In the genomic region with DNA sequence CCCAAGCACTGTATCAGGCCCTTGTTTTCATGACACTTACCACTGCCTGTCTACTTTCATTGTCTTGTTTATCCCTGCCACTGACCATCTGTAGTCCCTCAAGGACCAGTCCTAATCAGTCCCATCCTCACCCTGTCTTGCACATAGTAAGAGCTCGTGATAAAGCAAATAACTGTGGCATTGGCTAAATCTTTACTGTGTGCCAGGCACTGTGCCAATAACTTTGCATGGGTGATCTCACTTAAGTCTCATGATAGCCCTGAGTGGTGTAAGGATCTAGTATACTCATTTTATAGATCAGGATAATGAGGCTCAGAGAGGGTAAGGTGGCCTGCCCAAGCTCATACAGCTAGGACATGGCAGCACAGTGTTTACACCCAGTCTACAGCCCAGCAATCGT, we compare ENCODE assay signal across 24 cellular contexts. TPM values are rescaled to one million over a fixed set of nuclear protein-coding genes. Genes with fewer than 3 reads are reported as not detected.
DNase-seq lines count a peak whose midpoint lies in the region; ATAC-seq and TF ChIP-seq lines count a peak whose summit lies in the region.
"Had no signal": no experiment of that assay in that cellular context is flagged by ENCODE, and none has a peak within 500 bp of the region (broad histone marks: within the 10 kb centered on the region; RNA-seq: fewer than 3 reads in every experiment).

No MANE protein-coding gene starts in this region.

- no peak for TF ChIP-seq CTCF in RWPE2 (IDR thresholded peaks at IDR 0.05; ENCODE audit: poor library complexity, severe bottlenecking)
- TF ChIP-seq CTCF in vagina (IDR thresholded peaks at IDR 0.05), result no peak

- H3K27me3 ChIP-seq in RWPE2 (ENCODE audit: insufficient read depth, poor library complexity, severe bottlenecking) (no peaks in the 10 kb centered on the region), vagina (no peaks in the 10 kb centered on the region)
- H3K27me3 ChIP-seq: hepatocyte had no signal

- DNase-seq in RWPE2 (ENCODE audit: low spot score) (no peak), dedifferentiated amniotic fluid mesenchymal stem cell (ENCODE audit: extremely low spot score) (peak; percentile 38), glomerular visceral epithelial cell (ENCODE audit: extremely low spot score) (peak; percentile 15), vagina (ENCODE audit: extremely low spot score in 2 of 2) (no peak), RKO (ENCODE audit: low spot score) (no peak), UCSD-AML1 (lab: John Stamatoyannopoulos, UW; ENCODE audit: unreplicated experiment) (no peak)
- DNase-seq: activated CD4-positive, alpha-beta T cell treated with anti-CD3 and anti-CD28 coated beads, Interleukin-2, amount 10 ng/mL, durations not matched to agents 24 days and 14 days; activated T-cell treated with anti-CD3 and anti-CD28 coated beads, Interleukin-2, amount 50 U/mL, for 72 hours; CD4-positive, alpha-beta T cell; esophagus squamous epithelium; immature natural killer cell; left ventricle myocardium superior; midbrain; NCI-H1105 treated with DMSO at 0.1 percent for 48 hours; NCI-H2081; right lobe of liver; T-cell had no signal

- intact Hi-C loops in vagina (cut with DNase I), result no loop called here

- H3K27ac ChIP-seq in RWPE2 (ENCODE audit: poor library complexity, severe bottlenecking) (no peak overlapping the region), vagina (peak overlapping the region; percentile 90)
- H3K27ac ChIP-seq: esophagus squamous epithelium, hepatocyte, parathyroid adenoma, right lobe of liver had no signal

- H3K36me3 ChIP-seq in RWPE2 (ENCODE audit: low read depth) (no peaks in the 10 kb centered on the region), vagina (no peaks in the 10 kb centered on the region)
- H3K36me3 ChIP-seq: esophagus squamous epithelium, right lobe of liver had no signal

- ATAC-seq in RWPE2 (ENCODE audit: low read depth) (0 out of 3 replicates have a peak, but pooled peaks have one; percentile 15), HG03460 (IDR thresholded peaks at IDR 0.05; ENCODE audit: unreplicated experiment) (no peak)
- ATAC-seq: activated T-cell treated with anti-CD3 and anti-CD28 coated beads, Interleukin-2, amount 50 U/mL, for 72 hours; HepG2; left ventricle myocardium superior; natural killer cell treated with Interleukin-12 subunit alpha and Interleukin-12 subunit beta and Interleukin-15 and Interleukin-18, amount 100 ng/mL, for 72 hours; right lobe of liver; T-cell had no signal

- H3K4me3 ChIP-seq in RWPE2 (ENCODE audit: severe bottlenecking) (no peak overlapping the region), vagina (no peak overlapping the region)
- H3K4me3 ChIP-seq: esophagus squamous epithelium, hepatocyte, right lobe of liver had no signal

- H3K9me3 ChIP-seq in RWPE2 (ENCODE audit: severe bottlenecking) (no peaks in the 10 kb centered on the region), vagina (no peaks in the 10 kb centered on the region)
- H3K9me3 ChIP-seq: esophagus squamous epithelium, right lobe of liver had no signal

- H3K4me1 ChIP-seq in RWPE2 (ENCODE audit: insufficient read depth, poor library complexity, severe bottlenecking), result no peaks in the 10 kb centered on the region
- peaks cover 22% of the 10 kb centered on the region for H3K4me1 ChIP-seq in vagina
- H3K4me1 ChIP-seq: parathyroid adenoma, right lobe of liver had no signal

- TF ChIP-seq POLR2A in vagina (IDR thresholded peaks at IDR 0.05), result no peak

RNA-seq across cellular contexts. Expression of a gene that starts 5.6 kb away (rescaled TPM):
- total RNA-seq in vagina, result not detected
- total RNA-seq: activated CD4-positive, alpha-beta T cell treated with anti-CD3 and anti-CD28 coated beads, Interleukin-2, amount 10 ng/mL, durations not matched to agents 24 days and 14 days; activated T-cell treated with anti-CD3 and anti-CD28 coated beads, Interleukin-2, amount 50 U/mL, for 72 hours; CD4-positive, alpha-beta T cell; esophagus squamous epithelium; HepG2; left ventricle myocardium superior; natural killer cell treated with Interleukin-12 subunit alpha and Interleukin-12 subunit beta and Interleukin-15 and Interleukin-18, amount 100 ng/mL, for 72 hours; right lobe of liver had no signal

RNA-seq across cellular contexts. Expression of a gene that starts 16.5 kb away (rescaled TPM):
- total RNA-seq in vagina, result 173 TPM
- total RNA-seq: CD4-positive, alpha-beta T cell had no signal

RNA-seq across cellular contexts. Expression of a gene that starts 17.7 kb away (rescaled TPM):
- total RNA-seq in vagina, result 0.25 TPM
- total RNA-seq: activated CD4-positive, alpha-beta T cell treated with anti-CD3 and anti-CD28 coated beads, Interleukin-2, amount 10 ng/mL, durations not matched to agents 24 days and 14 days; activated T-cell treated with anti-CD3 and anti-CD28 coated beads, Interleukin-2, amount 50 U/mL, for 72 hours; CD4-positive, alpha-beta T cell; chondrocyte; esophagus squamous epithelium; HepG2; left ventricle myocardium superior; natural killer cell treated with Interleukin-12 subunit alpha and Interleukin-12 subunit beta and Interleukin-15 and Interleukin-18, amount 100 ng/mL, for 72 hours; right lobe of liver; T-cell; urinary bladder had no signal

Comparison
In these comparisons a context has a peak if more than half of its experiments do, and no peak if none do; other contexts are left out.
1. DNase-seq: peak in dedifferentiated amniotic fluid mesenchymal stem cell (single experiment) and glomerular visceral epithelial cell (single experiment); none in RWPE2 (single experiment), vagina (0 of 2), RKO (single experiment) and UCSD-AML1 (single experiment).